ENCODE assay signal across 1 cellular context in the genomic region with DNA sequence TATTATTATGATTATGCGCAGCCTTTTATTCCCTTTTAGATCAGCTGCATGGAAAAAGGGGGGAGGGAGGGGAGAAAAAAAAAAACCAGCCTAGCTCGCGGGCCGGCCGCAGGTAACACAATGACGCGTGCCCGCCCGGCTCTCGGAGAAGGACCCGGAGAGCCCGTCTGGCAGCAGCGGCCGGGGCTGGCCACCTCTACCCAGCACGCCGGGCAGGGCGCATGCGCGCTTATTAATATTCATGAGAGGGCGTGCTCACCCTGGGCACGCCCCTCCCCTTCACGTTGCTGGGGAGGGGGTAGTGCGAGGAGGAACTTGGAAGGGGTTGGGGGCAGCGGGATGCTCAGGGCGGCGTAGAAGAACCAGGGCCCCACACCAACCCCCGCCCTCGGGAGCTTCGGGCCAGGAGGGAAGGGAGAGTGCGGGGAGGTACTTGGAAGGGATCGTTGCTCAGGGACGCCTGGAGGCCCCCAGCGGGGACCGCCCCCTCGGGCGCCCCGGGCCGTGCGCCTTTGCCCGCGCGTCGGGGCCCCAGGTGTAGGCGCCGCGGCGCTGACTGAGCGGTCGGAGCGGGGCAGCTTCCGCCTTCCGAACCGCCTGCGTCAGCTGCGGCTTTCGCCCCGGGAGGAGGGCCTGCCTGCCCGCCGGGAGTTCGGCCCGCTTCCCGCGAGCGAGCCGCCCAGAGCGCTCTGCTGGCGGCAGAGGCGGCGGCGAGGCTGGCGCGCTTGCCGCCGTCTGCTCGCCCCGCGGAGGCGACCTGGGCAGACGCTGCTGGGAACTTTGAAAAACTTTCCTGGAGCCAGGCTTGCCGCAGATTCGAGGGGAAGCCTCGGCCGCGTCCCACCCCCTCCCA.
A peak's percentile ranks its signal among the peaks of the same experiment; 100 is the strongest.
TF ChIP-seq lines count a peak whose summit lies in the region.

A gene (minus strand): TSS at position 169 of the 853 bp plus-strand sequence. CDS start 469 bp downstream, outside the sequence.

TF ChIP-seq in PFSK-1, 5 proteins besides CTCF, POLR2A, EP300 and RAD21 (continued from another document):
- TF ChIP-seq TAF1 (IDR thresholded peaks at IDR 0.05; ENCODE audit: borderline replicate concordance, insufficient read depth, low read length): peak; percentile 83; the same call in 1 of the 2 replicates
TF ChIP-seq in PFSK-1: peak in this region for 4.
